Comparison of ENCODE assay signal across 29 cellular contexts in genomic region chr1:69213644-69214043, GRCh38.
"Had no signal": no experiment of that assay in that cellular context is flagged by ENCODE, and none has a peak within 500 bp of the region (broad histone marks: within the 10 kb centered on the region; RNA-seq: fewer than 3 reads in every experiment).

No MANE protein-coding gene starts in this region.

- DNase-seq: activated effector memory CD4-positive, alpha-beta T cell treated with anti-CD3 and anti-CD28 coated beads, Interleukin-2, amount 50 U/mL, for 16 hours; activated effector memory CD4-positive, alpha-beta T cell treated with Interleukin-2 at 50 U/mL for 16 hours; activated gamma-delta T cell; activated gamma-delta T cell treated with Interleukin-2 at 50 U/mL for 16 hours; activated naive CD4-positive, alpha-beta T cell; activated naive CD4-positive, alpha-beta T cell treated with anti-CD3 and anti-CD28 coated beads for 36 hours; activated naive CD4-positive, alpha-beta T cell treated with anti-CD3 and anti-CD28 coated beads, Interleukin-2, amount 10 ng/mL, durations not matched to agents 7 days and 5 days; activated naive CD4-positive, alpha-beta T cell treated with anti-CD3 and anti-CD28 coated beads, Interleukin-2, amount 50 U/mL, for 16 hours; activated naive CD4-positive, alpha-beta T cell treated with Interleukin-2 at 50 U/mL for 16 hours; activated naive CD8-positive, alpha-beta T cell treated with anti-CD3 and anti-CD28 coated beads for 36 hours; activated naive CD8-positive, alpha-beta T cell treated with anti-CD3 and anti-CD28 coated beads, Interleukin-2, amount 10 ng/mL, durations not matched to agents 7 days and 5 days; activated naive CD8-positive, alpha-beta T cell treated with anti-CD3 and anti-CD28 coated beads, Interleukin-2, amount 50 U/mL, for 24 hours; activated T-cell treated with anti-CD3 and anti-CD28 coated beads, Interleukin-2, amount 50 U/mL, for 24 hours; activated T-cell treated with anti-CD3 and anti-CD28 coated beads, Interleukin-2, amount 50 U/mL, for 4 hours; activated T-cell treated with anti-CD3 and anti-CD28 coated beads, Interleukin-2, amount 50 U/mL, for 48 hours; activated T-cell treated with anti-CD3 and anti-CD28 coated beads, Interleukin-2, amount 50 U/mL, for 72 hours; adrenal gland; amniotic stem cell; amygdala; anterior cingulate cortex; aorta; body of pancreas; brain microvascular endothelial cell; caudate nucleus; central memory CD4-positive, alpha-beta T cell; cerebellar nuclear complex had no signal

- H3K27me3 ChIP-seq: adrenal gland, ascending aorta, body of pancreas, brain microvascular endothelial cell, breast epithelium, cardiac muscle cell had no signal

- H3K36me3 ChIP-seq: adrenal gland, ascending aorta, brain microvascular endothelial cell, breast epithelium, cardiac muscle cell had no signal

- H3K9me3 ChIP-seq: adrenal gland, ascending aorta, body of pancreas, breast epithelium had no signal

- H3K4me3 ChIP-seq: adrenal gland, ascending aorta, body of pancreas, breast epithelium, cardiac muscle cell had no signal

- H3K27ac ChIP-seq: adrenal gland, ascending aorta, body of pancreas, brain microvascular endothelial cell, breast epithelium, cardiac muscle cell had no signal
